In genomic region chr19:32691291-32691951, GRCh38 we compare ENCODE assay signal across 1 cellular context.
TF ChIP-seq lines count a peak whose summit lies in the region.

TSS of gene NUDT19 (plus strand) at chr19:32691821. CDS start at chr19:32691961, 140 bp downstream.

TF ChIP-seq in HEK293, 187 proteins besides CTCF, POLR2A, EP300 and RAD21 (continued from another document):
- TF ChIP-seq PRDM2 (tag by site-specific recombination; IDR thresholded peaks at IDR 0.05; ENCODE audit: borderline replicate concordance) (0 out of 2 replicates have a peak, but pooled peaks have one; percentile 55), ZNF26 (tag by site-specific recombination; IDR thresholded peaks at IDR 0.05) (no peak), ZNF488 (tag by site-specific recombination; IDR thresholded peaks at IDR 0.05) (no peak), PATZ1 (tag by site-specific recombination; IDR thresholded peaks at IDR 0.05) (peak; percentile 92), ZNF76 (tag by site-specific recombination; IDR thresholded peaks at IDR 0.05; ENCODE audit: borderline replicate concordance, low read depth) (peak; percentile 58), ZNF600 (tag by site-specific recombination; IDR thresholded peaks at IDR 0.05) (peak; percentile 93), ZBTB17 (tag by site-specific recombination; IDR thresholded peaks at IDR 0.05) (peak; percentile 79), ZNF561 (tag by site-specific recombination; IDR thresholded peaks at IDR 0.05; ENCODE audit: borderline replicate concordance) (peak; percentile 66; the same call in 1 of the 2 replicates), ZBTB21 (tag by site-specific recombination; IDR thresholded peaks at IDR 0.05) (peak; percentile 65), ZNF169 (tag by site-specific recombination; IDR thresholded peaks at IDR 0.05) (no peak), ZNF580 (tag by site-specific recombination; IDR thresholded peaks at IDR 0.05) (0 out of 2 replicates have a peak, but pooled peaks have one; percentile 43), ZBTB48 (tag by site-specific recombination; IDR thresholded peaks at IDR 0.05) (peak; percentile 91), ZNF596 (tag by site-specific recombination; IDR thresholded peaks at IDR 0.05) (no peak), ZBTB8A (tag by site-specific recombination; IDR thresholded peaks at IDR 0.05) (peak; percentile 100), ZNF837 (tag by site-specific recombination; IDR thresholded peaks at IDR 0.05) (no peak), HOXC10 (CRISPR knock-in tag; IDR thresholded peaks at IDR 0.05) (no peak), SP3 (tag by site-specific recombination; IDR thresholded peaks at IDR 0.05) (peak; percentile 91), YY1 (tag by site-specific recombination; IDR thresholded peaks at IDR 0.05) (no peak; the same call in 1 of the 2 replicates)
